1 cellular context compared by ENCODE assay signal in the genomic region with DNA sequence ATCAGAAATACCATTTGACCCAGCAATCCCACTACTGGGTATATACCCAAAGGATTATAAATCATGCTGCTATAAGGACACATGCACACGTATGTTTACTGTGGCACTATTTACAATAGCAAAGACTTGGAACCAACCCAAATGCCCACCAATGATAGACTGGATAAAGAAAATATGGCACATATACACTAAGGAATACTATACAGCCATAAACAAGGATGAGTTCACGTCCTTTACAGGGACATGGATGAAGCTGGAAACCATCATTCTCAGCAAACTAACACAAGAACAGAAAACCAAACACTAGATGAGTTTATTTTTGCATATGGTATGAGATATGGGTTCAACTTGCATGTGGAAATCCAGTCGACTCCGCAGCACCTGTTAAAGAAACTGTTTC.
A peak's percentile ranks its signal among the peaks of the same experiment; 100 is the strongest.
TF ChIP-seq lines count a peak whose summit lies in the region.

No MANE protein-coding gene starts in this region.

TF ChIP-seq in HEK293, 187 proteins besides CTCF, POLR2A, EP300 and RAD21 (continued from another document):
- TF ChIP-seq ZNF280D (tag by site-specific recombination; IDR thresholded peaks at IDR 0.05), result 0 out of 2 replicates have a peak, but pooled peaks have one; percentile 34
